25 cellular contexts compared by ENCODE assay signal in the genomic region with DNA sequence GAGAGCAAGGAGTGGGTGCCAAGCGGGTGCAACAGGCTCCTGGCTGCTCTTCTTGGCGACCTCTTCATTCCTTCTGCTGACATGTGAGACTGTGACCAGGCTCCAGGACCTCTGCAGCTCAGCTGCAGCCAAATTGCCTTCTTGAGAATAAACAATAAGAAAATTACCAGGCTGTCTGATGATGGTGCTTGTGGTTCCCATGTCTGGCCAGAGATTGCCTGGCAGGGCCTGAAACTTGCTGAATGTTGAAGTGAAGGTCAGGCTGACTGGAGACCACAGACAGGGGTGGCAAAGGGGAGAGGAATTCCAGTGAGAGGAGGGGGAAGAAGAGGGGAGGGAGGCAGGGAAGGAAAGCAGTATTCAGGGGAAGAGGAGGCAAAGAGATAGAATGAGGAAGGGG.
"Had no signal": no experiment of that assay in that cellular context is flagged by ENCODE, and none has a peak within 500 bp of the region (broad histone marks: within the 10 kb centered on the region; RNA-seq: fewer than 3 reads in every experiment).

No MANE protein-coding gene starts in this region.

- H3K27ac Mint-ChIP-seq: dendritic cell treated with granulocyte-macrophage colony-stimulating factor and Interleukin-4, amounts not matched to agents 40 ng/mL and 50 ng/mL, for 4 days; effector memory CD8-positive, alpha-beta T cell; nephron progenitor cell; stimulated activated naive B cell treated with anti-CD40 and anti-IgM and Interleukin-4, amounts not matched to agents 10 μg/mL and 1 μg/mL and 100 μg/mL, for 72 hours; stimulated activated naive CD8-positive, alpha-beta T cell treated with anti-CD3 and anti-CD28 coated beads, Interleukin-15, Interleukin-2, amounts not matched to agents 100 ng/mL and 50 ng/mL, for 24 hours had no signal

- ATAC-seq: effector memory CD8-positive, alpha-beta T cell; heart right ventricle; left ventricle myocardium superior; naive thymus-derived CD8-positive, alpha-beta T cell; pancreas; right lobe of liver; stimulated activated naive B cell treated with anti-CD40 and anti-IgM and Interleukin-4, amounts not matched to agents 10 μg/mL and 1 μg/mL and 100 μg/mL, for 72 hours; upper lobe of right lung had no signal

- H3K9me3 ChIP-seq: colonic mucosa, esophagus squamous epithelium, pancreas, right lobe of liver, suprapubic skin, transverse colon, upper lobe of right lung, uterus had no signal

- H3K36me3 ChIP-seq: colonic mucosa, esophagus squamous epithelium, heart right ventricle, pancreas, right lobe of liver, suprapubic skin, transverse colon, upper lobe of right lung, uterus had no signal

- H3K4me1 Mint-ChIP-seq: naive thymus-derived CD8-positive, alpha-beta T cell; nephron progenitor cell; stimulated activated naive B cell treated with anti-CD40 and anti-IgM and Interleukin-4, amounts not matched to agents 10 μg/mL and 1 μg/mL and 100 μg/mL, for 72 hours had no signal

- H3K27ac ChIP-seq: colonic mucosa, esophagus squamous epithelium, heart right ventricle, pancreas, right lobe of liver, suprapubic skin, upper lobe of right lung, uterus had no signal

- DNase-seq: colonic mucosa; effector memory CD8-positive, alpha-beta T cell; erythroblast; esophagus squamous epithelium; foreskin melanocyte; glutamatergic neuron; heart right ventricle; hippocampal formation; left ventricle myocardium superior; mesendoderm; midbrain; naive thymus-derived CD8-positive, alpha-beta T cell; nephron progenitor cell; pancreas; right lobe of liver; small intestine; stimulated activated CD4-positive, alpha-beta T cell treated with anti-CD3 and anti-CD28 coated beads, Interleukin-15, amount 100 ng/mL, for 24 hours; stimulated activated CD4-positive, alpha-beta T cell treated with anti-CD3 and anti-CD28 coated beads, Interleukin-2, amount 100 ng/mL, for 48 hours; stimulated activated naive B cell treated with anti-CD40 and anti-IgM and Interleukin-4, amounts not matched to agents 10 μg/mL and 1 μg/mL and 100 μg/mL, for 72 hours; transverse colon; upper lobe of right lung; uterus had no signal

- H3K4me1 ChIP-seq: colonic mucosa, esophagus squamous epithelium, pancreas, right lobe of liver, suprapubic skin, upper lobe of right lung, uterus had no signal

- H3K4me3 Mint-ChIP-seq: dendritic cell treated with granulocyte-macrophage colony-stimulating factor and Interleukin-4, amounts not matched to agents 40 ng/mL and 50 ng/mL, for 4 days; effector memory CD8-positive, alpha-beta T cell; naive thymus-derived CD8-positive, alpha-beta T cell; nephron progenitor cell; stimulated activated naive B cell treated with anti-CD40 and anti-IgM and Interleukin-4, amounts not matched to agents 10 μg/mL and 1 μg/mL and 100 μg/mL, for 72 hours; stimulated activated naive CD8-positive, alpha-beta T cell treated with anti-CD3 and anti-CD28 coated beads, Interleukin-15, Interleukin-2, amounts not matched to agents 100 ng/mL and 50 ng/mL, for 24 hours had no signal

- H3K4me3 ChIP-seq: colonic mucosa, esophagus squamous epithelium, heart right ventricle, pancreas, right lobe of liver, suprapubic skin, transverse colon, upper lobe of right lung, uterus had no signal

- H3K27me3 ChIP-seq: colonic mucosa, esophagus squamous epithelium, pancreas, right lobe of liver, suprapubic skin, transverse colon, uterus had no signal
